15 cellular contexts compared by ENCODE assay signal in genomic region chr20:58436868-58437645, GRCh38. TPM values are rescaled to one million over a fixed set of nuclear protein-coding genes. Genes with fewer than 3 reads are reported as not detected.
DNase-seq lines count a peak whose midpoint lies in the region; ATAC-seq and TF ChIP-seq lines count a peak whose summit lies in the region.
"Had no signal": no experiment of that assay in that cellular context is flagged by ENCODE, and none has a peak within 500 bp of the region (broad histone marks: within the 10 kb centered on the region; RNA-seq: fewer than 3 reads in every experiment).

No MANE protein-coding gene starts in this region.

- H3K27me3 Mint-ChIP-seq in activated naive CD8-positive, alpha-beta T cell treated with anti-CD3 and anti-CD28 coated beads for 36 hours: no peaks in the 10 kb centered on the region
- H3K27me3 Mint-ChIP-seq: type B pancreatic cell had no signal

- peak; percentile 17 for DNase-seq in NCI-H2171 treated with DMSO at 0.1 percent for 48 hours (lab: John Stamatoyannopoulos, UW)
- DNase-seq in NCI-H2171 (lab: John Stamatoyannopoulos, UW): no peak
- no peak for DNase-seq in activated naive CD8-positive, alpha-beta T cell treated with anti-CD3 and anti-CD28 coated beads for 36 hours
- no peak for DNase-seq in psoas muscle
- DNase-seq in NCI-H1417 treated with DMSO at 0.1 percent for 48 hours (lab: John Stamatoyannopoulos, UW): no peak
- DNase-seq in NCI-H774 (lab: John Stamatoyannopoulos, UW): no peak
- no peak for DNase-seq in MV-4-11 (lab: John Stamatoyannopoulos, UW)
- DNase-seq: activated CD8-positive, alpha-beta memory T cell treated with anti-CD3 and anti-CD28 coated beads, Interleukin-2, amount 50 U/mL, for 48 hours; foreskin melanocyte; nephron progenitor cell had no signal

- H3K27ac ChIP-seq in psoas muscle: no peak overlapping the region
- H3K27ac ChIP-seq: 22Rv1, skin epidermis had no signal

- no peaks in the 10 kb centered on the region for H3K27me3 ChIP-seq in psoas muscle (ENCODE audit: insufficient read depth in 3 of 3, low read length in 2 of 3)

- intact Hi-C loops in psoas muscle (cut with DNase I): no loop called here

- H3K4me1 Mint-ChIP-seq in activated naive CD8-positive, alpha-beta T cell treated with anti-CD3 and anti-CD28 coated beads for 36 hours: peaks cover 41% of the 10 kb centered on the region

- no peak overlapping the region for H3K4me3 ChIP-seq in psoas muscle
- H3K4me3 ChIP-seq: skin epidermis had no signal

- peak; percentile 90 for ATAC-seq in HG02938 (IDR thresholded peaks at IDR 0.05; ENCODE audit: unreplicated experiment)
- ATAC-seq in psoas muscle: peak; percentile 42 to 64 (median 61)
- ATAC-seq: Right ventricle myocardium inferior had no signal

- H3K4me1 ChIP-seq in psoas muscle: peaks cover 26% of the 10 kb centered on the region

- H3K27ac Mint-ChIP-seq in activated naive CD8-positive, alpha-beta T cell treated with anti-CD3 and anti-CD28 coated beads for 36 hours: peak overlapping the region; percentile 25
- H3K27ac Mint-ChIP-seq: nephron progenitor cell, type B pancreatic cell had no signal

- H3K9me3 ChIP-seq in psoas muscle: no peaks in the 10 kb centered on the region

- no peak overlapping the region for H3K4me3 Mint-ChIP-seq in activated naive CD8-positive, alpha-beta T cell treated with anti-CD3 and anti-CD28 coated beads for 36 hours
- H3K4me3 Mint-ChIP-seq: nephron progenitor cell, type B pancreatic cell had no signal

- H3K9me3 Mint-ChIP-seq in activated naive CD8-positive, alpha-beta T cell treated with anti-CD3 and anti-CD28 coated beads for 36 hours: no peaks in the 10 kb centered on the region
- H3K9me3 Mint-ChIP-seq: nephron progenitor cell, type B pancreatic cell had no signal

- WGBS in psoas muscle, 3 donors: 83 to 93% (median 89%) methylated on average over 5 of the region's 5 CpGs

- peaks cover 2 to 22% of the 10 kb centered on the region in 2 donors for H3K36me3 ChIP-seq in psoas muscle (ENCODE audit: insufficient read depth in 1 of 2, low read depth in 1 of 2)

- no peak for TF ChIP-seq CTCF in psoas muscle (IDR thresholded peaks at IDR 0.05)

- peaks cover 36% of the 10 kb centered on the region for H3K36me3 Mint-ChIP-seq in activated naive CD8-positive, alpha-beta T cell treated with anti-CD3 and anti-CD28 coated beads for 36 hours

RNA-seq across cellular contexts. Expression of gene VAPB, which starts 48.0 kb away (rescaled TPM):
- total RNA-seq in activated naive CD8-positive, alpha-beta T cell treated with anti-CD3 and anti-CD28 coated beads for 36 hours: 10 to 100 TPM; 38.4 to 40.6 TPM
- 10 to 100 TPM; 64.0 to 84.5 (median 77.5) TPM for total RNA-seq in psoas muscle
- 10 to 100 TPM; 30.7 to 46.5 (median 44.4) TPM for polyA plus RNA-seq in psoas muscle
